In genomic region chr4:53059253-53059652, GRCh38 we compare ENCODE assay signal across 26 cellular contexts.
"Had no signal": no experiment of that assay in that cellular context is flagged by ENCODE, and none has a peak within 500 bp of the region (broad histone marks: within the 10 kb centered on the region; RNA-seq: fewer than 3 reads in every experiment).

No MANE protein-coding gene starts in this region.

- H3K36me3 ChIP-seq: left lung, right lobe of liver, thyroid gland, transverse colon, upper lobe of left lung, vagina had no signal

- DNase-seq: hypothalamus; immature natural killer cell; kidney; left colon; left lung; midbrain; mucosa of descending colon; naive thymus-derived CD8-positive, alpha-beta T cell; nucleus accumbens; psoas muscle; right lobe of liver; stimulated activated CD4-positive, alpha-beta T cell treated with anti-CD3 and anti-CD28 coated beads, Interleukin-1b, Interleukin-23, amount 100 ng/mL, for 48 hours; stimulated activated CD4-positive, alpha-beta T cell treated with anti-CD3 and anti-CD28 coated beads, Interleukin-2, amount 100 ng/mL, for 48 hours; stimulated activated CD4-positive, alpha-beta T cell treated with anti-CD3 and anti-CD28 coated beads, Interleukin-4, amount 100 ng/mL, for 4 hours; stimulated activated CD8-positive, alpha-beta memory T cell treated with anti-CD3 and anti-CD28 coated beads, Interleukin-4, amount 100 ng/mL, for 48 hours; stimulated activated naive CD4-positive, alpha-beta T cell treated with Interleukin-2 at 50 U/mL for 16 hours; stimulated activated naive CD8-positive, alpha-beta T cell treated with anti-CD3 and anti-CD28 coated beads, Interleukin-15, amount 100 ng/mL, for 72 hours; substantia nigra; thyroid gland; transverse colon; upper lobe of left lung had no signal

- H3K9me3 ChIP-seq: left lung, mucosa of descending colon, psoas muscle, right lobe of liver, thyroid gland, transverse colon, upper lobe of left lung, vagina had no signal

- H3K79me2 ChIP-seq: parathyroid adenoma had no signal

- H3K4me2 ChIP-seq: smooth muscle cell had no signal

- H3K4me1 ChIP-seq: left lung, parathyroid adenoma, thyroid gland, upper lobe of left lung, vagina had no signal

- H3K27me3 ChIP-seq: left lung, right lobe of liver, thyroid gland, transverse colon, upper lobe of left lung, vagina had no signal

- ATAC-seq: left colon; left lung; mucosa of descending colon; naive thymus-derived CD8-positive, alpha-beta T cell; right lobe of liver; stimulated activated memory B cell treated with anti-CD40 and anti-IgM and Interleukin-4, amounts not matched to agents 10 μg/mL and 1 μg/mL and 100 μg/mL, for 72 hours; stimulated activated naive CD8-positive, alpha-beta T cell treated with anti-CD3 and anti-CD28 coated beads, Interleukin-15, amount 100 ng/mL, for 72 hours had no signal

- H2AFZ ChIP-seq: parathyroid adenoma had no signal

- H3K4me3 ChIP-seq: left lung, lung, mucosa of descending colon, psoas muscle, right lobe of liver, smooth muscle cell, thyroid gland, transverse colon, upper lobe of left lung, vagina had no signal

- H3K27ac ChIP-seq: left lung, parathyroid adenoma, psoas muscle, right lobe of liver, thyroid gland, transverse colon, upper lobe of left lung, vagina had no signal
